ENCODE assay signal across 1 cellular context in the genomic region with DNA sequence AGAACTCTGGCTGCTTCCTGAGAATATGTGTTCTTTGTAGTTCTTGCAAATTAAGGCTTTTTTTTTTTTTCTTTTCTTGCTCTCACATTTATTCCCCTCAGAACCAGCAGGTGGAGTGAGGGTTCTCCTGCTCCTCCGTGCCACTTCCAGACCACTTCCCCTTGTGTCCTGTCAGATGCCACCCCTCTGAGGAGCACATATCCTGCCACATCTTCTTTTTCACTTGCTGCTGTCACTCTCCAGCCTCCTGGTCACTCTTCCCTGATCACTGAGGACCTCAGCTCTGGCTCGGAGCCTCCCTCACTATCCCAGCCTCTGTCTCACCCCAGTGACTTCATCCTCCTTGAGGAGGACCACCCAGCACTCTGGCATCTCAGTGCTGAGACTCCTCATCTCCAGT.
TF ChIP-seq lines count a peak whose summit lies in the region.

No MANE protein-coding gene starts in this region.

TF ChIP-seq in HCT116, 20 proteins besides CTCF, POLR2A, EP300 and RAD21 (continued from another document):
- TF ChIP-seq, protein P1, sequence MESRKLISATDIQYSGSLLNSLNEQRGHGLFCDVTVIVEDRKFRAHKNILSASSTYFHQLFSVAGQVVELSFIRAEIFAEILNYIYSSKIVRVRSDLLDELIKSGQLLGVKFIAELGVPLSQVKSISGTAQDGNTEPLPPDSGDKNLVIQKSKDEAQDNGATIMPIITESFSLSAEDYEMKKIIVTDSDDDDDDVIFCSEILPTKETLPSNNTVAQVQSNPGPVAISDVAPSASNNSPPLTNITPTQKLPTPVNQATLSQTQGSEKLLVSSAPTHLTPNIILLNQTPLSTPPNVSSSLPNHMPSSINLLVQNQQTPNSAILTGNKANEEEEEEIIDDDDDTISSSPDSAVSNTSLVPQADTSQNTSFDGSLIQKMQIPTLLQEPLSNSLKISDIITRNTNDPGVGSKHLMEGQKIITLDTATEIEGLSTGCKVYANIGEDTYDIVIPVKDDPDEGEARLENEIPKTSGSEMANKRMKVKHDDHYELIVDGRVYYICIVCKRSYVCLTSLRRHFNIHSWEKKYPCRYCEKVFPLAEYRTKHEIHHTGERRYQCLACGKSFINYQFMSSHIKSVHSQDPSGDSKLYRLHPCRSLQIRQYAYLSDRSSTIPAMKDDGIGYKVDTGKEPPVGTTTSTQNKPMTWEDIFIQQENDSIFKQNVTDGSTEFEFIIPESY (IDR thresholded peaks at IDR 0.05; ENCODE audit: extremely low read depth, insufficient replicate concordance, low read length), result no peak
- TF ChIP-seq SRF (IDR thresholded peaks at IDR 0.05; ENCODE audit: low read depth) (no peak), SP1 (IDR thresholded peaks at IDR 0.05; ENCODE audit: low read depth) (no peak), CEBPB (IDR thresholded peaks at IDR 0.05; ENCODE audit: low read depth) (no peak), TCF7L2 (IDR thresholded peaks at IDR 0.05; ENCODE audit: borderline replicate concordance, extremely low read depth, insufficient read depth, insufficient read length) (no peak)
- TF ChIP-seq, protein P2, sequence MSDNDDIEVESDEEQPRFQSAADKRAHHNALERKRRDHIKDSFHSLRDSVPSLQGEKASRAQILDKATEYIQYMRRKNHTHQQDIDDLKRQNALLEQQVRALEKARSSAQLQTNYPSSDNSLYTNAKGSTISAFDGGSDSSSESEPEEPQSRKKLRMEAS (IDR thresholded peaks at IDR 0.05), result no peak
- TF ChIP-seq, protein P3, sequence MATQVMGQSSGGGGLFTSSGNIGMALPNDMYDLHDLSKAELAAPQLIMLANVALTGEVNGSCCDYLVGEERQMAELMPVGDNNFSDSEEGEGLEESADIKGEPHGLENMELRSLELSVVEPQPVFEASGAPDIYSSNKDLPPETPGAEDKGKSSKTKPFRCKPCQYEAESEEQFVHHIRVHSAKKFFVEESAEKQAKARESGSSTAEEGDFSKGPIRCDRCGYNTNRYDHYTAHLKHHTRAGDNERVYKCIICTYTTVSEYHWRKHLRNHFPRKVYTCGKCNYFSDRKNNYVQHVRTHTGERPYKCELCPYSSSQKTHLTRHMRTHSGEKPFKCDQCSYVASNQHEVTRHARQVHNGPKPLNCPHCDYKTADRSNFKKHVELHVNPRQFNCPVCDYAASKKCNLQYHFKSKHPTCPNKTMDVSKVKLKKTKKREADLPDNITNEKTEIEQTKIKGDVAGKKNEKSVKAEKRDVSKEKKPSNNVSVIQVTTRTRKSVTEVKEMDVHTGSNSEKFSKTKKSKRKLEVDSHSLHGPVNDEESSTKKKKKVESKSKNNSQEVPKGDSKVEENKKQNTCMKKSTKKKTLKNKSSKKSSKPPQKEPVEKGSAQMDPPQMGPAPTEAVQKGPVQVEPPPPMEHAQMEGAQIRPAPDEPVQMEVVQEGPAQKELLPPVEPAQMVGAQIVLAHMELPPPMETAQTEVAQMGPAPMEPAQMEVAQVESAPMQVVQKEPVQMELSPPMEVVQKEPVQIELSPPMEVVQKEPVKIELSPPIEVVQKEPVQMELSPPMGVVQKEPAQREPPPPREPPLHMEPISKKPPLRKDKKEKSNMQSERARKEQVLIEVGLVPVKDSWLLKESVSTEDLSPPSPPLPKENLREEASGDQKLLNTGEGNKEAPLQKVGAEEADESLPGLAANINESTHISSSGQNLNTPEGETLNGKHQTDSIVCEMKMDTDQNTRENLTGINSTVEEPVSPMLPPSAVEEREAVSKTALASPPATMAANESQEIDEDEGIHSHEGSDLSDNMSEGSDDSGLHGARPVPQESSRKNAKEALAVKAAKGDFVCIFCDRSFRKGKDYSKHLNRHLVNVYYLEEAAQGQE (IDR thresholded peaks at IDR 0.05; ENCODE audit: low read depth), result no peak
TF ChIP-seq in HCT116: peak in this region for 0.
